Comparison of ENCODE assay signal across 24 cellular contexts in genomic region chr11:106327134-106327533, GRCh38.
DNase-seq lines count a peak whose midpoint lies in the region; ATAC-seq and TF ChIP-seq lines count a peak whose summit lies in the region.
"Had no signal": no experiment of that assay in that cellular context is flagged by ENCODE, and none has a peak within 500 bp of the region (broad histone marks: within the 10 kb centered on the region; RNA-seq: fewer than 3 reads in every experiment).

No MANE protein-coding gene starts in this region.

- peaks cover 8% of the 10 kb centered on the region for H3K9me3 ChIP-seq in DND-41 (ENCODE audit: insufficient read depth, low read length, severe bottlenecking)
- H3K9me3 ChIP-seq in HUES48 (ENCODE audit: control insufficient read depth, insufficient read depth, low read length) = no peaks in the 10 kb centered on the region
- no peaks in the 10 kb centered on the region for H3K9me3 ChIP-seq in PC-9 (ENCODE audit: insufficient read depth, low read depth)
- H3K9me3 ChIP-seq: BE2C, MG63 had no signal

- CTCF ChIA-PET in PC-9 (lab: Charles Lee) = no interaction called here

- POLR2A ChIA-PET in PC-9 (lab: Charles Lee; ENCODE audit: unreplicated experiment) = interaction anchor here (0.7 kb wide), 1 partner anchor 127 kb away, joined by 3 read pairs; no protein-coding TSS in a partner anchor

- ATAC-seq in DND-41 (ENCODE audit: insufficient read depth, low read depth) = 0 out of 3 replicates have a peak, but pooled peaks have one; percentile 22
- no peak for ATAC-seq in HG02759 (IDR thresholded peaks at IDR 0.05; ENCODE audit: unreplicated experiment)
- ATAC-seq: Panc1 had no signal

- TF ChIP-seq CTCF in DND-41 (IDR thresholded peaks at IDR 0.05; ENCODE audit: borderline replicate concordance, extremely low read depth, low read length, poor library complexity, severe bottlenecking) (no peak), PC-9 (conservative IDR thresholded peaks at IDR 0.05) (no peak)

- H3K27ac ChIP-seq in DND-41 (ENCODE audit: low read length) = no peak overlapping the region
- H3K27ac ChIP-seq in HUES48 (ENCODE audit: low read depth, low read length) = peak overlapping the region; percentile 43
- no peak overlapping the region for H3K27ac ChIP-seq in PC-9
- H3K27ac ChIP-seq: RWPE1 had no signal

- H3F3A ChIP-seq in PC-9 (ENCODE audit: insufficient read depth, low read depth) = no peaks in the 10 kb centered on the region

- H3K27me3 ChIP-seq in DND-41 (ENCODE audit: insufficient read depth, low read length, poor library complexity) (no peaks in the 10 kb centered on the region), HUES48 (ENCODE audit: control insufficient read depth, insufficient read depth, low read length) (no peaks in the 10 kb centered on the region), PC-9 (ENCODE audit: insufficient read depth, low read depth) (no peaks in the 10 kb centered on the region)
- H3K27me3 ChIP-seq: BE2C, MG63 had no signal

- H3K4me3 ChIP-seq in DND-41 (ENCODE audit: low read depth in 1 of 2, low read length in 2 of 2) (no peak overlapping the region), HUES48 (ENCODE audit: low read depth, low read length) (peak overlapping the region; percentile 10; the same call in 1 of the 2 replicates), PC-9 (no peak overlapping the region)
- H3K4me3 ChIP-seq: MG63 had no signal

- no peaks in the 10 kb centered on the region for H3K9me2 ChIP-seq in PC-9 (ENCODE audit: insufficient read depth)

- H3K4me1 ChIP-seq in DND-41 (ENCODE audit: insufficient read depth, low read length) (no peaks in the 10 kb centered on the region), HUES48 (ENCODE audit: control insufficient read depth, insufficient read depth, low read length) (peaks cover 15% of the 10 kb centered on the region), PC-9 (replicated peaks; ENCODE audit: insufficient read depth) (no peaks in the 10 kb centered on the region)
- H3K4me1 ChIP-seq: BE2C had no signal

- intact Hi-C loops in PC-9 (cut with micrococcal nuclease; ENCODE audit: unreplicated experiment) = no loop called here

- H3K79me2 ChIP-seq in DND-41 (ENCODE audit: insufficient read depth, low read length) (no peaks in the 10 kb centered on the region), PC-9 (ENCODE audit: low read depth) (no peaks in the 10 kb centered on the region)

- H4K20me1 ChIP-seq in DND-41 (ENCODE audit: insufficient read depth, low read length) (no peaks in the 10 kb centered on the region), PC-9 (ENCODE audit: insufficient read depth) (no peaks in the 10 kb centered on the region)

- DNase-seq in DND-41 (no peak), iPS DF 19.7 (ENCODE audit: low read depth, low spot score) (peak; percentile 63), islet precursor cell (peak; percentile 51), activated T-cell treated with anti-CD3 and anti-CD28 coated beads for 4 hours (no peak), PC-9 (no peak), hepatic stellate cell (ENCODE audit: low spot score) (no peak)
- DNase-seq: 8988T; ACHN; BE2C; CD8-positive, alpha-beta memory T cell; DMS153; HFFc6; KBM-7; MG63; NCI-H1417; NCI-H1694 treated with DMSO at 0.1 percent for 48 hours; NCI-H2081; NCI-H2227 treated with DMSO at 0.1 percent for 48 hours; NCI-H526 treated with DMSO at 0.1 percent for 48 hours; SHP77 had no signal

- no TSS peak for BruUV-seq in PC-9 (replicated peaks; lab: Mats Ljungman, UMichigan)

- H2AFZ ChIP-seq in DND-41 (ENCODE audit: low read depth, low read length) (no peak overlapping the region), PC-9 (no peak overlapping the region)

- H3K4me2 ChIP-seq in DND-41 (ENCODE audit: insufficient read depth, low read length) (no peak overlapping the region), PC-9 (no peak overlapping the region)

- H3K36me3 ChIP-seq in DND-41 (ENCODE audit: insufficient read depth, low read length) (no peaks in the 10 kb centered on the region), HUES48 (ENCODE audit: control insufficient read depth, insufficient read depth, low read length) (no peaks in the 10 kb centered on the region), PC-9 (ENCODE audit: low read depth) (no peaks in the 10 kb centered on the region)
- H3K36me3 ChIP-seq: BE2C, MG63 had no signal

- H3K9ac ChIP-seq in DND-41 (ENCODE audit: low read depth, low read length) (no peak overlapping the region), HUES48 (ENCODE audit: low read depth, low read length) (no peak overlapping the region)

Comparison
In these comparisons a context has a peak if more than half of its experiments do, and no peak if none do; other contexts are left out.
1. DNase-seq: peak in iPS DF 19.7 (single experiment) and islet precursor cell (single experiment); none in DND-41 (single experiment), activated T-cell treated with anti-CD3 and anti-CD28 coated beads for 4 hours (single experiment), PC-9 (0 of 2) and hepatic stellate cell (single experiment).